ENCODE assay signal across 15 cellular contexts in genomic region chr4:82715731-82716617, GRCh38.
DNase-seq lines count a peak whose midpoint lies in the region; ATAC-seq, FAIRE-seq and TF ChIP-seq lines count a peak whose summit lies in the region.
"Had no signal": no experiment of that assay in that cellular context is flagged by ENCODE, and none has a peak within 500 bp of the region (broad histone marks: within the 10 kb centered on the region; RNA-seq: fewer than 3 reads in every experiment).

No MANE protein-coding gene starts in this region.

- BruUV-seq in IMR-90 (replicated peaks; lab: Mats Ljungman, UMichigan) = no TSS peak
- BruUV-seq in endothelial cell of umbilical vein (replicated peaks; lab: Mats Ljungman, UMichigan) = no TSS peak

- no peak overlapping the region for H4K91ac ChIP-seq in IMR-90 (ENCODE audit: insufficient read depth, low read depth, low read length)

- H3K36me3 ChIP-seq in IMR-90 (ENCODE audit: control insufficient read depth, insufficient read depth, low read length) = no peaks in the 10 kb centered on the region
- H3K36me3 ChIP-seq in endothelial cell of umbilical vein (ENCODE audit: control insufficient read depth in 2 of 2, extremely low read depth in 1 of 2, insufficient read depth in 2 of 2, low read length in 2 of 2) = no peaks in the 10 kb centered on the region
- H3K36me3 ChIP-seq in SJCRH30 = no peaks in the 10 kb centered on the region
- H3K36me3 ChIP-seq: breast epithelium, prostate gland, WERI-Rb-1 had no signal

- peak overlapping the region in 2 of 3 experiments; percentile 13 to 14 for H3K27ac Mint-ChIP-seq in nephron
- H3K27ac Mint-ChIP-seq: CD4-positive, CD25-positive, alpha-beta regulatory T cell had no signal

- no peak overlapping the region for H3K27ac ChIP-seq in IMR-90 (ENCODE audit: insufficient read depth, low read length)
- no peak overlapping the region for H3K27ac ChIP-seq in endothelial cell of umbilical vein (ENCODE audit: insufficient read depth, low read depth, low read length)
- no peak overlapping the region for H3K27ac ChIP-seq in SJCRH30
- H3K27ac ChIP-seq: prostate gland, WERI-Rb-1 had no signal

- no peak overlapping the region for H3K23ac ChIP-seq in IMR-90 (ENCODE audit: low read depth, low read length)

- H2BK20ac ChIP-seq in IMR-90 (ENCODE audit: low read depth, low read length) = no peak overlapping the region

- peak; percentile 28 for FAIRE-seq in endothelial cell of umbilical vein (lab: Jason Lieb, UNC)
- FAIRE-seq: H54 had no signal

- H3K4me3 ChIP-seq in AG10803 (ENCODE audit: low read length) (no peak overlapping the region), IMR-90 (ENCODE audit: insufficient read depth, low read depth, low read length) (no peak overlapping the region), endothelial cell of umbilical vein (replicated peaks in 1 of 3; ENCODE audit: insufficient read depth in 1 of 3, low read depth in 1 of 3, low read length in 3 of 3) (no peak overlapping the region), SJCRH30 (no peak overlapping the region)
- H3K4me3 ChIP-seq: breast epithelium, prostate gland had no signal

- no peak overlapping the region for H2AK9ac ChIP-seq in IMR-90 (replicated peaks; ENCODE audit: low read depth, low read length, poor library complexity)

- CTCF ChIA-PET in IMR-90 (lab: Yijun Ruan, JAX) (no interaction called here), endothelial cell of umbilical vein (lab: Charles Lee) (interaction anchor here (1.1 to 1.7 kb wide), 3 partner anchors 9 to 32 kb away, joined by 3 to 9 read pairs (median 7); no protein-coding TSS in a partner anchor)

- no peak for TF ChIP-seq RAD21 in IMR-90 (IDR thresholded peaks at IDR 0.05; ENCODE audit: low read length)

- no peak overlapping the region for H3K4me3 Mint-ChIP-seq in nephron
- H3K4me3 Mint-ChIP-seq: CD4-positive, CD25-positive, alpha-beta regulatory T cell had no signal

- ATAC-seq in IMR-90 (ENCODE audit: low read depth) = peak; percentile 49
- no peak for ATAC-seq in GM21737 (IDR thresholded peaks at IDR 0.05; ENCODE audit: unreplicated experiment)

- H3K79me2 ChIP-seq in endothelial cell of umbilical vein (ENCODE audit: control insufficient read depth, insufficient read depth, low read length) = no peaks in the 10 kb centered on the region

- H3K4me2 ChIP-seq in IMR-90 (ENCODE audit: low read depth, low read length) (no peak overlapping the region), endothelial cell of umbilical vein (ENCODE audit: insufficient read depth, low read length) (no peak overlapping the region)

- no peak overlapping the region for H4K8ac ChIP-seq in IMR-90 (ENCODE audit: low read depth in 2 of 2, low read length in 2 of 2)

- H3K14ac ChIP-seq in IMR-90 (replicated peaks; ENCODE audit: low read depth, low read length) = no peak overlapping the region

- H2AFZ ChIP-seq in IMR-90 (replicated peaks; ENCODE audit: low read length, poor library complexity) = no peak overlapping the region
- H2AFZ ChIP-seq in endothelial cell of umbilical vein (ENCODE audit: low read depth, low read length) = no peak overlapping the region

- TF ChIP-seq CTCF in AG10803 (conservative IDR thresholded peaks at IDR 0.05; ENCODE audit: low read length) (no peak), IMR-90 (conservative IDR thresholded peaks at IDR 0.05; ENCODE audit: low read depth, low read length) (no peak), endothelial cell of umbilical vein (IDR thresholded peaks at IDR 0.05; ENCODE audit: extremely low read depth in 1 of 2, insufficient read depth in 1 of 2, low read depth in 1 of 2, low read length in 2 of 2) (no peak), nephron (IDR thresholded peaks at IDR 0.05; ENCODE audit: unreplicated experiment in 3 of 3) (no peak)

- H3K4me1 ChIP-seq in IMR-90 (ENCODE audit: control insufficient read depth, insufficient read depth, low read length) = no peaks in the 10 kb centered on the region
- H3K4me1 ChIP-seq in endothelial cell of umbilical vein (ENCODE audit: control insufficient read depth, extremely low read depth, insufficient read depth, low read length) = no peaks in the 10 kb centered on the region
- H3K4me1 ChIP-seq in SJCRH30 = no peaks in the 10 kb centered on the region
- H3K4me1 ChIP-seq: breast epithelium, prostate gland had no signal

- H3K9me1 ChIP-seq in IMR-90 (ENCODE audit: insufficient read depth, low read length) (no peaks in the 10 kb centered on the region), endothelial cell of umbilical vein (replicated peaks; ENCODE audit: control insufficient read depth, extremely low read depth, insufficient read depth, low read length) (no peaks in the 10 kb centered on the region)

- H3K9me3 ChIP-seq in IMR-90 (ENCODE audit: control insufficient read depth, insufficient read depth, low read length) (no peaks in the 10 kb centered on the region), endothelial cell of umbilical vein (replicated peaks; ENCODE audit: control insufficient read depth, insufficient read depth, low read length) (no peaks in the 10 kb centered on the region), SJCRH30 (replicated peaks) (no peaks in the 10 kb centered on the region)
- H3K9me3 ChIP-seq: breast epithelium, prostate gland had no signal

- no peaks in the 10 kb centered on the region for H4K20me1 ChIP-seq in IMR-90 (ENCODE audit: insufficient read depth, low read length)
- no peaks in the 10 kb centered on the region for H4K20me1 ChIP-seq in endothelial cell of umbilical vein (replicated peaks; ENCODE audit: control insufficient read depth, extremely low read depth, insufficient read depth, low read length)

- H2BK120ac ChIP-seq in IMR-90 (ENCODE audit: low read depth, low read length) = no peak overlapping the region

- WGBS in IMR-90 (ENCODE audit: extremely low coverage in 2 of 2, insufficient read length in 1 of 2), 2 experiments = 94% methylated on average over 7 of the region's 12 CpGs; no CpG with 5 or more reads in 1 of the 2 experiments

- H3K27me3 ChIP-seq in IMR-90 (ENCODE audit: control insufficient read depth, insufficient read depth, low read length) (no peaks in the 10 kb centered on the region), endothelial cell of umbilical vein (ENCODE audit: control insufficient read depth in 2 of 2, insufficient read depth in 2 of 2, low read length in 2 of 2) (no peaks in the 10 kb centered on the region), SJCRH30 (no peaks in the 10 kb centered on the region)
- H3K27me3 ChIP-seq: breast epithelium had no signal

- intact Hi-C loops in IMR-90 (cut with micrococcal nuclease) (no loop called here), endothelial cell of umbilical vein (cut with micrococcal nuclease) (no loop called here)

- H3K79me1 ChIP-seq in IMR-90 (ENCODE audit: low read depth in 1 of 2, low read length in 2 of 2) = peaks cover 0 to 7% of the 10 kb centered on the region in 2 experiments; a peak in 1 of 4 replicates

- H4K5ac ChIP-seq in IMR-90 (ENCODE audit: low read depth, low read length) = no peak overlapping the region

- no peak for TF ChIP-seq POLR2A in IMR-90 (IDR thresholded peaks at IDR 0.05; ENCODE audit: low read depth, low read length)
- TF ChIP-seq POLR2A in endothelial cell of umbilical vein (IDR thresholded peaks at IDR 0.05; ENCODE audit: low read depth, low read length) = no peak

- H3K4ac ChIP-seq in IMR-90 (ENCODE audit: low read depth, low read length) = no peak overlapping the region

- H2BK5ac ChIP-seq in IMR-90 (ENCODE audit: low read depth, low read length, poor library complexity, severe bottlenecking) = no peak overlapping the region

- H3K56ac ChIP-seq in IMR-90 (ENCODE audit: extremely low read depth, insufficient read depth, low read length) = no peak overlapping the region

- dilution Hi-C loops in IMR-90 (cut with HindIII; ENCODE audit: low sequenced_read_pairs, unreplicated experiment) (no loop called here), endothelial cell of umbilical vein (cut with MboI; ENCODE audit: extremely low pct_ligation_motif_present, low sequenced_read_pairs) (no loop called here)

- no peaks in the 10 kb centered on the region for H3K36me3 Mint-ChIP-seq in nephron (ENCODE audit: low read depth)
- H3K36me3 Mint-ChIP-seq: CD4-positive, CD25-positive, alpha-beta regulatory T cell had no signal

- no peaks in the 10 kb centered on the region for H3K9me3 Mint-ChIP-seq in nephron

- H2AK5ac ChIP-seq in IMR-90 (ENCODE audit: low read depth, low read length) = no peak overlapping the region

- H2BK15ac ChIP-seq in IMR-90 (ENCODE audit: low read depth, low read length) = no peak overlapping the region

- in situ Hi-C loops in IMR-90 (cut with MboI; ENCODE audit: low sequenced_read_pairs) = no loop called here

- H3K18ac ChIP-seq in IMR-90 (ENCODE audit: low read depth, low read length) = no peak overlapping the region

- H3K27me3 Mint-ChIP-seq in nephron (ENCODE audit: low read depth) = peaks cover 13% of the 10 kb centered on the region

- POLR2A ChIA-PET in IMR-90 (lab: Charles Lee; ENCODE audit: unreplicated experiment) (no interaction called here), endothelial cell of umbilical vein (lab: Charles Lee) (no interaction called here)

- H3K4me1 Mint-ChIP-seq in nephron = peaks cover 31% of the 10 kb centered on the region
- H3K4me1 Mint-ChIP-seq: CD4-positive, CD25-positive, alpha-beta regulatory T cell had no signal

- no peak overlapping the region for H3K9ac ChIP-seq in IMR-90 (ENCODE audit: low read depth, low read length)
- H3K9ac ChIP-seq in endothelial cell of umbilical vein (replicated peaks; ENCODE audit: extremely low read depth, insufficient read depth, low read length) = no peak overlapping the region

- DNase-seq in AG10803 (ENCODE audit: low read depth) (peak; percentile 79), IMR-90 (peak; percentile 70), endothelial cell of umbilical vein (ENCODE audit: low read depth, low spot score) (no peak), globus pallidus (ENCODE audit: low spot score) (no peak), islet precursor cell (no peak), SJCRH30 (no peak)
- DNase-seq: CD4-positive, CD25-positive, alpha-beta regulatory T cell; NCI-H510A treated with DMSO at 0.1 percent for 48 hours; SHP77; WERI-Rb-1 had no signal

TF ChIP-seq in IMR-90, 13 proteins besides CTCF, POLR2A, EP300 and RAD21:
- TF ChIP-seq NFE2L2 (IDR thresholded peaks at IDR 0.05; ENCODE audit: low read depth, low read length) = no peak
- peak; percentile 31; the same call in 1 of the 2 replicates for TF ChIP-seq CEBPB (IDR thresholded peaks at IDR 0.05; ENCODE audit: low read depth, low read length)

TF ChIP-seq in endothelial cell of umbilical vein, 7 proteins besides CTCF, POLR2A, EP300 and RAD21:
- TF ChIP-seq GATA2 (IDR thresholded peaks at IDR 0.05; ENCODE audit: insufficient read depth, insufficient read length, low read depth, low read length) = no peak
- TF ChIP-seq MYC (IDR thresholded peaks at IDR 0.05; ENCODE audit: low read depth, low read length) = no peak
- no peak for TF ChIP-seq POLR2AphosphoS5 (IDR thresholded peaks at IDR 0.05; ENCODE audit: insufficient read depth, low read depth, low read length)
- no peak for TF ChIP-seq EZH2 (IDR thresholded peaks at IDR 0.05; ENCODE audit: borderline replicate concordance, low read depth, low read length, severe bottlenecking)
- no peak for TF ChIP-seq JUN (IDR thresholded peaks at IDR 0.05; ENCODE audit: borderline replicate concordance, insufficient read depth, insufficient read length, low read depth)
- TF ChIP-seq FOS (IDR thresholded peaks at IDR 0.05; ENCODE audit: borderline replicate concordance, insufficient read depth, low read length) = no peak

Comparison
In these comparisons a context has a peak if more than half of its experiments do, and no peak if none do; other contexts are left out.
1. DNase-seq: peak in AG10803 (single experiment) and IMR-90 (single experiment); none in endothelial cell of umbilical vein (single experiment), globus pallidus (single experiment), islet precursor cell (single experiment) and SJCRH30 (0 of 2).